In the genomic region with DNA sequence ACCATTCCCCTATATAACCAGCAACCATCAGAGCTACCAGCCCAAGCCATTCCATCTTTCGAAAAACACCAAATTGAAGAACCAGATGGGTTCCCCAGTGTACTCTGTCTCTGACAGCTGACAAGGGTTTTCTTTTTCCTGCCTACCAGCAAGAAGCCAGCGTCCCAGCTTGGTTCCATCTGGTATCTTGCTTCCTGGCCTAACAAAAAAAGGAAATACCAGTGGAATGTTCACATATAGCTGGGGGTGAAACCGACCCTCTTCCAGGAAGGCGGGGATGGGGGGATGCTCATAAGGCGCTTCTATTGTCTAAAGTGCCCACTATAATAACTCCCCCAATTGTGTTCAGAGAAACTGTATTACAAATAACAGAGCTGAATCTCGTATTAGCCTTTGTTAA, we compare ENCODE assay signal across 1 cellular context.
TF ChIP-seq lines count a peak whose summit lies in the region.

No MANE protein-coding gene starts in this region.

TF ChIP-seq in K562, 482 proteins besides CTCF, POLR2A, EP300 and RAD21 (continued from another document):
- TF ChIP-seq, protein P1, sequence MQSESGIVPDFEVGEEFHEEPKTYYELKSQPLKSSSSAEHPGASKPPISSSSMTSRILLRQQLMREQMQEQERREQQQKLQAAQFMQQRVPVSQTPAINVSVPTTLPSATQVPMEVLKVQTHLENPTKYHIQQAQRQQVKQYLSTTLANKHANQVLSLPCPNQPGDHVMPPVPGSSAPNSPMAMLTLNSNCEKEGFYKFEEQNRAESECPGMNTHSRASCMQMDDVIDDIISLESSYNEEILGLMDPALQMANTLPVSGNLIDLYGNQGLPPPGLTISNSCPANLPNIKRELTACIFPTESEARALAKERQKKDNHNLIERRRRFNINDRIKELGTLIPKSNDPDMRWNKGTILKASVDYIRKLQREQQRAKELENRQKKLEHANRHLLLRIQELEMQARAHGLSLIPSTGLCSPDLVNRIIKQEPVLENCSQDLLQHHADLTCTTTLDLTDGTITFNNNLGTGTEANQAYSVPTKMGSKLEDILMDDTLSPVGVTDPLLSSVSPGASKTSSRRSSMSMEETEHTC (IDR thresholded peaks at IDR 0.05), result no peak
- no peak for TF ChIP-seq FOXM1 (IDR thresholded peaks at IDR 0.05; ENCODE audit: low read depth)
- no peak for TF ChIP-seq FOXM1 (CRISPR knock-in tag; IDR thresholded peaks at IDR 0.05; ENCODE audit: low read depth)
- no peak for TF ChIP-seq POLR3A (IDR thresholded peaks at IDR 0.05; ENCODE audit: borderline replicate concordance, extremely low read depth, insufficient read depth, insufficient read length)
- no peak for TF ChIP-seq MIER1 (IDR thresholded peaks at IDR 0.05; ENCODE audit: low read depth)
- TF ChIP-seq ZNF76 (CRISPR knock-in tag; IDR thresholded peaks at IDR 0.05; ENCODE audit: borderline replicate concordance), result no peak
- TF ChIP-seq HDAC1 (IDR thresholded peaks at IDR 0.05), result no peak
- no peak for TF ChIP-seq ZKSCAN8 (CRISPR knock-in tag; IDR thresholded peaks at IDR 0.05)
- TF ChIP-seq, protein P2, sequence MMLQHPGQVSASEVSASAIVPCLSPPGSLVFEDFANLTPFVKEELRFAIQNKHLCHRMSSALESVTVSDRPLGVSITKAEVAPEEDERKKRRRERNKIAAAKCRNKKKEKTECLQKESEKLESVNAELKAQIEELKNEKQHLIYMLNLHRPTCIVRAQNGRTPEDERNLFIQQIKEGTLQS (IDR thresholded peaks at IDR 0.05), result no peak
- TF ChIP-seq, protein P2 (CRISPR knock-in tag; conservative IDR thresholded peaks at IDR 0.05), result no peak
- no peak for TF ChIP-seq TSC22D4 (tag; IDR thresholded peaks at IDR 0.05)
- TF ChIP-seq TAL1 (IDR thresholded peaks at IDR 0.05), result no peak
- no peak for TF ChIP-seq ZNF184 (CRISPR knock-in tag; IDR thresholded peaks at IDR 0.05)
- TF ChIP-seq SIX5 (IDR thresholded peaks at IDR 0.05; ENCODE audit: borderline replicate concordance in 1 of 2, insufficient read depth in 1 of 2, low read depth in 1 of 2, low read length in 2 of 2), result no peak
- TF ChIP-seq ZNF263 (CRISPR knock-in tag; IDR thresholded peaks at IDR 0.05; ENCODE audit: borderline replicate concordance), result no peak
